29 cellular contexts compared by ENCODE assay signal in the genomic region with DNA sequence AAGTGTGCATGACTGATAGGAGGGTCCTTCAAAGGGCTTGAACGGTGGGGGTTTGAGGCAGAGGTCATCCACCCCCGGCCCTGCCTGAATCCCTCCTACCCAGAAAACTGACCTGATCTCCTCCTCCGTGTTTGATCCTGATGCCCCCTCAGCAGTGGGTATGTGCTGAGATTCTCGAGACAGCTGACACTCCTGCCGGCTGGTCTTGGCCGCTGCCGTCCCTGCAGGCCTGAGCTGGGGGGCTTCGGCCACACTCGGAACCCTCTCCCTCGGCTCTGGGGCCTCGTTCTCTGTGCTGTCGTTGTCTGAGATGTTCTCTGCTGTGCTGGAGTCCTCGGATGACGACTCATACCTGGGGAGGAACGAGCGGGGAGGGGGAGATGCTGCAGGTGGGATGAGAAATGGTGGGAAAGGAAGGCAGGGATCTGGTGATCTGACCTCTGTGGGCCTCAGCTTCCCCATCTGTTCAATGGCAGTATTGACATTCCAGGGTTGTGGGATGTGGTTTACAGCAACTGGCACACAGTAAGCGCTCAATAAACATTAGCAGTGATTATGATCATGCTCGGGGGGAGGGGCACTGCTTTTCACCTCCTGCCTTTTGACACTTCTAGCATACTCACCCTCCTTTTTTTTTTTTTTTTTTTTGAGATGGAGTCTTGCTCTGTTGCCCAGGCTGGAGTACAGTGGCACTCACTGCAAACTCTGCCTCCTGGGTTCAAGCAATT.
"Had no signal": no experiment of that assay in that cellular context is flagged by ENCODE, and none has a peak within 500 bp of the region (broad histone marks: within the 10 kb centered on the region; RNA-seq: fewer than 3 reads in every experiment).

No MANE protein-coding gene starts in this region.

- H3K9me3 ChIP-seq: left lung, mucosa of descending colon, vagina had no signal

- ATAC-seq: left lung; mucosa of descending colon; natural killer cell treated with Interleukin-12 subunit alpha and Interleukin-12 subunit beta and Interleukin-15 and Interleukin-18, amount 100 ng/mL, for 72 hours; sciatic nerve; stimulated activated memory B cell treated with anti-CD40 and anti-IgM and Interleukin-4, amounts not matched to agents 10 μg/mL and 1 μg/mL and 100 μg/mL, for 72 hours; stimulated activated naive CD8-positive, alpha-beta T cell treated with anti-CD3 and anti-CD28 coated beads, Interleukin-15, amount 100 ng/mL, for 72 hours had no signal

- H3K27ac Mint-ChIP-seq: activated CD4-positive, alpha-beta memory T cell treated with anti-CD3 and anti-CD28 coated beads for 36 hours; activated CD4-positive, alpha-beta T cell treated with anti-CD3 and anti-CD28 coated beads, Interleukin-2, amount 10 ng/mL, durations not matched to agents 24 days and 14 days; activated naive CD4-positive, alpha-beta T cell treated with anti-CD3 and anti-CD28 coated beads, Interleukin-2, amount 10 ng/mL, durations not matched to agents 7 days and 5 days; activated T-helper 1 cell treated with anti-CD3 and anti-CD28 coated beads, Interleukin-12 subunit alpha, Interleukin-12 subunit beta, Interleukin-2, Interleukin-4 antibody, amounts not matched to agents 30 ng/mL and 10 ng/mL and 1 ng/mL, durations not matched to agents 14 hours and 24 hours and 36 hours; natural killer cell treated with Interleukin-12 subunit alpha and Interleukin-12 subunit beta and Interleukin-15 and Interleukin-18, amount 100 ng/mL, for 72 hours; stimulated activated memory B cell treated with anti-CD40 and anti-IgM and Interleukin-4, amounts not matched to agents 10 μg/mL and 1 μg/mL and 100 μg/mL, for 72 hours; stimulated activated naive CD8-positive, alpha-beta T cell treated with anti-CD3 and anti-CD28 coated beads, Interleukin-15, amount 100 ng/mL, for 72 hours; T-helper 1 cell treated with Interleukin-12 subunit alpha and Interleukin-12 subunit beta and Interleukin-4 antibody, amounts not matched to agents 30 μg/mL and 1 μg/mL, for 36 hours; type B pancreatic cell had no signal

- H3K4me1 Mint-ChIP-seq: central memory CD8-positive, alpha-beta T cell had no signal

- DNase-seq: activated CD4-positive, alpha-beta memory T cell treated with anti-CD3 and anti-CD28 coated beads for 36 hours; activated CD4-positive, alpha-beta T cell treated with anti-CD3 and anti-CD28 coated beads, Interleukin-2, amount 10 ng/mL, durations not matched to agents 24 days and 14 days; activated CD4-positive, CD25-positive, alpha-beta regulatory T cell treated with anti-CD3 and anti-CD28 coated beads, Interleukin-2, amount 50 U/mL, for 72 hours; activated CD8-positive, alpha-beta memory T cell treated with anti-CD3 and anti-CD28 coated beads, Interleukin-2, amount 50 U/mL, for 4 hours; activated effector memory CD4-positive, alpha-beta T cell treated with anti-CD3 and anti-CD28 coated beads, Interleukin-2, amount 50 U/mL, for 16 hours; activated naive CD4-positive, alpha-beta T cell treated with anti-CD3 and anti-CD28 coated beads, Interleukin-2, amount 10 ng/mL, durations not matched to agents 7 days and 5 days; activated T-cell treated with anti-CD3 and anti-CD28 coated beads, Interleukin-2, amount 50 U/mL, for 1 hour; amniotic stem cell; dermis blood vessel endothelial cell; effector CD4-positive, alpha-beta T cell; glutamatergic neuron; left lung; mucosa of descending colon; retina; small intestine; stimulated activated CD4-positive, alpha-beta T cell treated with anti-CD3 and anti-CD28 coated beads, Interleukin-4, amount 100 ng/mL, for 24 hours; stimulated activated naive CD8-positive, alpha-beta T cell treated with anti-CD3 and anti-CD28 coated beads, Interleukin-15, amount 100 ng/mL, for 72 hours; substantia nigra; T-helper 9 cell had no signal

- H3K27ac ChIP-seq: epithelial cell of prostate, left lung had no signal

- H3K4me3 Mint-ChIP-seq: activated CD4-positive, alpha-beta memory T cell treated with anti-CD3 and anti-CD28 coated beads for 36 hours; activated CD4-positive, alpha-beta T cell treated with anti-CD3 and anti-CD28 coated beads, Interleukin-2, amount 10 ng/mL, durations not matched to agents 24 days and 14 days; activated naive CD4-positive, alpha-beta T cell treated with anti-CD3 and anti-CD28 coated beads, Interleukin-2, amount 10 ng/mL, durations not matched to agents 7 days and 5 days; activated T-helper 1 cell treated with anti-CD3 and anti-CD28 coated beads, Interleukin-12 subunit alpha, Interleukin-12 subunit beta, Interleukin-2, Interleukin-4 antibody, amounts not matched to agents 30 ng/mL and 10 ng/mL and 1 ng/mL, durations not matched to agents 14 hours and 24 hours and 36 hours; central memory CD8-positive, alpha-beta T cell; natural killer cell treated with Interleukin-12 subunit alpha and Interleukin-12 subunit beta and Interleukin-15 and Interleukin-18, amount 100 ng/mL, for 72 hours; stimulated activated memory B cell treated with anti-CD40 and anti-IgM and Interleukin-4, amounts not matched to agents 10 μg/mL and 1 μg/mL and 100 μg/mL, for 72 hours; stimulated activated naive CD8-positive, alpha-beta T cell treated with anti-CD3 and anti-CD28 coated beads, Interleukin-15, amount 100 ng/mL, for 72 hours; T-helper 1 cell treated with Interleukin-12 subunit alpha and Interleukin-12 subunit beta and Interleukin-4 antibody, amounts not matched to agents 30 μg/mL and 1 μg/mL, for 36 hours; type B pancreatic cell had no signal

- H3K36me3 Mint-ChIP-seq: activated CD4-positive, alpha-beta memory T cell treated with anti-CD3 and anti-CD28 coated beads for 36 hours; activated naive CD4-positive, alpha-beta T cell treated with anti-CD3 and anti-CD28 coated beads, Interleukin-2, amount 10 ng/mL, durations not matched to agents 7 days and 5 days; natural killer cell treated with Interleukin-12 subunit alpha and Interleukin-12 subunit beta and Interleukin-15 and Interleukin-18, amount 100 ng/mL, for 72 hours; stimulated activated memory B cell treated with anti-CD40 and anti-IgM and Interleukin-4, amounts not matched to agents 10 μg/mL and 1 μg/mL and 100 μg/mL, for 72 hours had no signal

- H3K27me3 Mint-ChIP-seq: central memory CD8-positive, alpha-beta T cell; natural killer cell treated with Interleukin-12 subunit alpha and Interleukin-12 subunit beta and Interleukin-15 and Interleukin-18, amount 100 ng/mL, for 72 hours; stimulated activated naive CD8-positive, alpha-beta T cell treated with anti-CD3 and anti-CD28 coated beads, Interleukin-15, amount 100 ng/mL, for 72 hours; type B pancreatic cell had no signal

- H3K27me3 ChIP-seq: left lung, vagina had no signal

- H3K9me3 Mint-ChIP-seq: activated CD4-positive, alpha-beta memory T cell treated with anti-CD3 and anti-CD28 coated beads for 36 hours; activated CD4-positive, alpha-beta T cell treated with anti-CD3 and anti-CD28 coated beads, Interleukin-2, amount 10 ng/mL, durations not matched to agents 24 days and 14 days; activated naive CD4-positive, alpha-beta T cell treated with anti-CD3 and anti-CD28 coated beads, Interleukin-2, amount 10 ng/mL, durations not matched to agents 7 days and 5 days; activated T-helper 1 cell treated with anti-CD3 and anti-CD28 coated beads, Interleukin-12 subunit alpha, Interleukin-12 subunit beta, Interleukin-2, Interleukin-4 antibody, amounts not matched to agents 30 ng/mL and 10 ng/mL and 1 ng/mL, durations not matched to agents 14 hours and 24 hours and 36 hours; central memory CD8-positive, alpha-beta T cell; natural killer cell treated with Interleukin-12 subunit alpha and Interleukin-12 subunit beta and Interleukin-15 and Interleukin-18, amount 100 ng/mL, for 72 hours; stimulated activated memory B cell treated with anti-CD40 and anti-IgM and Interleukin-4, amounts not matched to agents 10 μg/mL and 1 μg/mL and 100 μg/mL, for 72 hours; stimulated activated naive CD8-positive, alpha-beta T cell treated with anti-CD3 and anti-CD28 coated beads, Interleukin-15, amount 100 ng/mL, for 72 hours; T-helper 1 cell treated with Interleukin-12 subunit alpha and Interleukin-12 subunit beta and Interleukin-4 antibody, amounts not matched to agents 30 μg/mL and 1 μg/mL, for 36 hours; type B pancreatic cell had no signal

- H3K4me3 ChIP-seq: left lung, lung, mucosa of descending colon, vagina had no signal
